21 cellular contexts compared by ENCODE assay signal in genomic region chr11:1029686-1030085, GRCh38. TPM values are rescaled to one million over a fixed set of nuclear protein-coding genes. Genes with fewer than 3 reads are reported as not detected.
DNase-seq lines count a peak whose midpoint lies in the region; ATAC-seq and TF ChIP-seq lines count a peak whose summit lies in the region.
"Had no signal": no experiment of that assay in that cellular context is flagged by ENCODE, and none has a peak within 500 bp of the region (broad histone marks: within the 10 kb centered on the region; RNA-seq: fewer than 3 reads in every experiment).

No MANE protein-coding gene starts in this region.

- ATAC-seq in left lobe of liver (peak; percentile 3), GM19455 (IDR thresholded peaks at IDR 0.05; ENCODE audit: unreplicated experiment) (no peak)
- ATAC-seq: K562 had no signal

- peak; percentile 4 for TF ChIP-seq CTCF in GM13977 (IDR thresholded peaks at IDR 0.05; ENCODE audit: extremely low read depth, insufficient read depth, missing control alignments)

- in situ Hi-C loops in GM13977 (cut with MboI; ENCODE audit: low pct_unique_long_range_greater_than_20kb, low sequenced_read_pairs, unreplicated experiment), result no loop called here

- DNase-seq in DMS53 (lab: John Stamatoyannopoulos, UW), result peak; percentile 46
- no peak for DNase-seq in DMS53 treated with DMSO at 0.1 percent for 48 hours (lab: John Stamatoyannopoulos, UW; ENCODE audit: unreplicated experiment)
- no peak for DNase-seq in GM13977 (ENCODE audit: low spot score)
- DNase-seq in RPMI8226, result peak; percentile 14
- no peak for DNase-seq in left lobe of liver (ENCODE audit: low spot score)
- no peak for DNase-seq in NAMALWA (ENCODE audit: low spot score)
- DNase-seq: MM.1S, NCI-H1105, NCI-H146, NCI-H2029, NCI-H524 treated with DMSO at 0.1 percent for 48 hours, NCI-H82, OCI-M1, Right ventricle myocardium superior had no signal

RNA-seq across cellular contexts. Expression of gene MUC6, which starts 6.8 kb away (rescaled TPM):
- total RNA-seq in left lobe of liver, result 1.0 TPM
- total RNA-seq: A172; G401; H4; K562; Right ventricle myocardium superior; SK-MEL-5; T-helper 1 cell treated with Interleukin-12 subunit alpha and Interleukin-12 subunit beta and Interleukin-4 antibody, amounts not matched to agents 30 ng/mL and 1 ng/mL, for 36 hours had no signal

RNA-seq across cellular contexts. Expression of gene MUC2, which starts 45.0 kb away (rescaled TPM):
- 0.38 TPM for total RNA-seq in left lobe of liver
- total RNA-seq: A172; G401; H4; Right ventricle myocardium superior; SK-MEL-5; T-helper 1 cell treated with Interleukin-12 subunit alpha and Interleukin-12 subunit beta and Interleukin-4 antibody, amounts not matched to agents 30 ng/mL and 1 ng/mL, for 36 hours had no signal

Comparison
In these comparisons a context has a peak if more than half of its experiments do, and no peak if none do; other contexts are left out.
1. DNase-seq: peak in DMS53 (single experiment) and RPMI8226 (single experiment); none in DMS53 treated with DMSO at 0.1 percent for 48 hours (single experiment), GM13977 (single experiment), left lobe of liver (single experiment) and NAMALWA (single experiment).